ENCODE assay signal across 17 cellular contexts in genomic region chr17:10739341-10739905, GRCh38.
"Had no signal": no experiment of that assay in that cellular context is flagged by ENCODE, and none has a peak within 500 bp of the region (broad histone marks: within the 10 kb centered on the region; RNA-seq: fewer than 3 reads in every experiment).

No MANE protein-coding gene starts in this region.

- H3K36me3 ChIP-seq: heart right ventricle, left ventricle myocardium inferior, neutrophil, right lobe of liver had no signal

- H3K9me3 ChIP-seq: heart right ventricle, left ventricle myocardium inferior, neutrophil, right lobe of liver had no signal

- H3K9me3 Mint-ChIP-seq: activated CD4-positive, alpha-beta memory T cell treated with anti-CD3 and anti-CD28 coated beads for 36 hours; type B pancreatic cell had no signal

- FAIRE-seq: astrocyte, colon, keratinocyte had no signal

- DNase-seq: activated CD4-positive, alpha-beta memory T cell treated with anti-CD3 and anti-CD28 coated beads for 36 hours; activated CD4-positive, alpha-beta T cell treated with anti-CD3 and anti-CD28 coated beads for 1 hour; activated naive CD4-positive, alpha-beta T cell; foreskin melanocyte; heart right ventricle; left ventricle myocardium inferior; mesenchymal stem cell; right lobe of liver; stimulated activated CD4-positive, alpha-beta T cell treated with anti-CD3 and anti-CD28 coated beads, Interleukin-12 subunit alpha, Interleukin-12 subunit beta, amount 100 ng/mL, for 4 hours; stimulated activated naive CD4-positive, alpha-beta T cell; T1000 had no signal

- H3K4me3 Mint-ChIP-seq: activated CD4-positive, alpha-beta memory T cell treated with anti-CD3 and anti-CD28 coated beads for 36 hours; type B pancreatic cell had no signal

- H3K27ac ChIP-seq: heart right ventricle, left ventricle myocardium inferior, neutrophil, right lobe of liver had no signal

- H3K4me3 ChIP-seq: heart right ventricle, left ventricle myocardium inferior, right lobe of liver had no signal

- H3K27me3 ChIP-seq: heart right ventricle, neutrophil, right lobe of liver had no signal

- H3K27ac Mint-ChIP-seq: activated CD4-positive, alpha-beta memory T cell treated with anti-CD3 and anti-CD28 coated beads for 36 hours; progenitor cell of endocrine pancreas; type B pancreatic cell had no signal

- H3K36me3 Mint-ChIP-seq: activated CD4-positive, alpha-beta memory T cell treated with anti-CD3 and anti-CD28 coated beads for 36 hours; type B pancreatic cell had no signal
